Comparison of ENCODE assay signal across 33 cellular contexts in the genomic region with DNA sequence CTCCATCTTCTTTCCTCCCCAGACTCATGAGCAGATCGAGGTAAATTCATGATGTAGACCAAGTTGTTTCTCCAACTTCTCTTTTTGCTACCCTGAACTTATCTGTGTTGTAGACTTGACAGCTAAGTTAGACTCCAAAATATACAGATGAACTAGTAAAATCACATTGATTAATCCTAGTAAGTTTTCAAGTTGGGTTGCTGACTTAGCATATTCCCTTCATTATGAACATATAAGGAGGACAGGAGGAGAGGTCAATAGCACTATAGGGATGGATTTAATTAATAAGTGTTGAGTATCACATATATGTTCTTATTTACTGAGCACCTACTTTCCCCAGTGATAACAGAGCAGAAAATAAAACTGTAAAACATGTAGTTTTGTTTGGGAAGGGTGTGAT.
"Had no signal": no experiment of that assay in that cellular context is flagged by ENCODE, and none has a peak within 500 bp of the region (broad histone marks: within the 10 kb centered on the region; RNA-seq: fewer than 3 reads in every experiment).

No MANE protein-coding gene starts in this region.

- H3K4me3 ChIP-seq: adrenal gland, body of pancreas, breast epithelium had no signal

- H3K36me3 ChIP-seq: adrenal gland, brain microvascular endothelial cell, breast epithelium had no signal

- DNase-seq: activated B cell treated with CpG ODN at 0.5 μM for 24 hours; activated CD4-positive, alpha-beta memory T cell treated with anti-CD3 and anti-CD28 coated beads for 36 hours; activated CD4-positive, alpha-beta T cell treated with anti-CD3 and anti-CD28 coated beads for 4 hours; activated CD4-positive, alpha-beta T cell treated with anti-CD3 and anti-CD28 coated beads, Interleukin-2, amount 10 ng/mL, durations not matched to agents 24 days and 14 days; activated CD4-positive, alpha-beta T cell treated with anti-CD3 and anti-CD28 coated beads, Interleukin-2, amount 50 U/mL, for 1 hour; activated CD4-positive, alpha-beta T cell treated with anti-CD3 and anti-CD28 coated beads, Interleukin-2, amount 50 U/mL, for 4 hours; activated CD4-positive, CD25-positive, alpha-beta regulatory T cell treated with anti-CD3 and anti-CD28 coated beads, Interleukin-2, amount 50 U/mL, for 72 hours; activated CD8-positive, alpha-beta memory T cell treated with anti-CD3 and anti-CD28 coated beads, Interleukin-2, amount 50 U/mL, for 4 hours; activated CD8-positive, alpha-beta T cell treated with anti-CD3 and anti-CD28 coated beads for 36 hours; activated effector memory CD4-positive, alpha-beta T cell treated with anti-CD3 and anti-CD28 coated beads, Interleukin-2, amount 50 U/mL, for 16 hours; activated gamma-delta T cell treated with Interleukin-2 at 50 U/mL for 16 hours; activated naive CD4-positive, alpha-beta T cell; activated naive CD4-positive, alpha-beta T cell treated with anti-CD3 and anti-CD28 coated beads for 36 hours; activated naive CD4-positive, alpha-beta T cell treated with anti-CD3 and anti-CD28 coated beads, Interleukin-2, amount 50 U/mL, for 16 hours; activated naive CD8-positive, alpha-beta T cell treated with anti-CD3 and anti-CD28 coated beads for 36 hours; activated T-cell treated with anti-CD3 and anti-CD28 coated beads for 4 hours; activated T-cell treated with anti-CD3 and anti-CD28 coated beads, Interleukin-2, amount 50 U/mL, for 1 hour; activated T-cell treated with anti-CD3 and anti-CD28 coated beads, Interleukin-2, amount 50 U/mL, for 4 hours; activated T-cell treated with anti-CD3 and anti-CD28 coated beads, Interleukin-2, amount 50 U/mL, for 72 hours; adrenal gland; amniotic stem cell; aorta; body of pancreas; brain microvascular endothelial cell; central memory CD4-positive, alpha-beta T cell; T-helper 2 cell; T-helper 9 cell had no signal

- FAIRE-seq: astrocyte, TTC549 had no signal

- H3K9me3 ChIP-seq: adrenal gland, body of pancreas, breast epithelium had no signal

- ATAC-seq: activated CD8-positive, alpha-beta T cell treated with anti-CD3 and anti-CD28 coated beads for 36 hours; activated naive CD4-positive, alpha-beta T cell treated with anti-CD3 and anti-CD28 coated beads, Interleukin-2, amount 50 U/mL, for 72 hours; activated T-cell treated with anti-CD3 and anti-CD28 coated beads, Interleukin-2, amount 50 U/mL, for 4 hours; activated T-cell treated with anti-CD3 and anti-CD28 coated beads, Interleukin-2, amount 50 U/mL, for 72 hours; activated T-helper 17 cell treated with anti-CD3 and anti-CD28 coated beads, Interleukin-2, amount 50 U/mL, for 72 hours; body of pancreas had no signal

- H3K4me1 ChIP-seq: adrenal gland, body of pancreas, breast epithelium had no signal

- H3K27ac ChIP-seq: adrenal gland, body of pancreas, brain microvascular endothelial cell, breast epithelium, VCaP had no signal

- H3K27me3 ChIP-seq: adrenal gland, body of pancreas, brain microvascular endothelial cell, breast epithelium had no signal
